ENCODE assay signal across 11 cellular contexts in genomic region chr3:165805834-165806561, GRCh38. TPM values are rescaled to one million over a fixed set of nuclear protein-coding genes. Genes with fewer than 3 reads are reported as not detected.
A peak's percentile ranks its signal among the peaks of the same experiment; 100 is the strongest.
DNase-seq lines count a peak whose midpoint lies in the region; ATAC-seq and TF ChIP-seq lines count a peak whose summit lies in the region.
"Had no signal": no experiment of that assay in that cellular context is flagged by ENCODE, and none has a peak within 500 bp of the region (broad histone marks: within the 10 kb centered on the region; RNA-seq: fewer than 3 reads in every experiment).

No MANE protein-coding gene starts in this region.

- H3K9ac ChIP-seq in smooth muscle cell (ENCODE audit: low read depth): no peak overlapping the region

- no peaks in the 10 kb centered on the region for H3F3A ChIP-seq in smooth muscle cell (ENCODE audit: low read depth)

- peaks cover 9% of the 10 kb centered on the region for H3K9me3 Mint-ChIP-seq in T-helper 2 cell treated with Interferon-gamma antibody and Interleukin-4, amounts not matched to agents 5 μg/mL and 100 μg/mL, for 36 hours
- H3K9me3 Mint-ChIP-seq: H9 had no signal

- no peaks in the 10 kb centered on the region for H3K79me2 ChIP-seq in smooth muscle cell (ENCODE audit: low read depth)

- DNase-seq in ACHN (peak; percentile 65), body of pancreas (no peak), kidney glomerular epithelial cell (lab: John Stamatoyannopoulos, UW) (no peak), NCI-H510A (lab: John Stamatoyannopoulos, UW) (no peak), smooth muscle cell (lab: John Stamatoyannopoulos, UW; ENCODE audit: unreplicated experiment) (no peak)
- no peak for DNase-seq in T-helper 2 cell treated with Interferon-gamma antibody and Interleukin-4, amounts not matched to agents 5 μg/mL and 100 μg/mL, for 36 hours (ENCODE audit: low spot score)
- DNase-seq: activated T-cell treated with anti-CD3 and anti-CD28 coated beads, Interleukin-2, amount 50 U/mL, for 1 hour; H9 had no signal

- peak; percentile 78 for ATAC-seq in GM19463 (IDR thresholded peaks at IDR 0.05; ENCODE audit: unreplicated experiment)
- ATAC-seq in HG03135 (IDR thresholded peaks at IDR 0.05; ENCODE audit: unreplicated experiment): peak; percentile 65
- peak; percentile 74 for ATAC-seq in body of pancreas

- no peak for TF ChIP-seq CTCF in body of pancreas (IDR thresholded peaks at IDR 0.05)
- no peak for TF ChIP-seq CTCF in smooth muscle cell (IDR thresholded peaks at IDR 0.05; ENCODE audit: borderline replicate concordance, insufficient read depth, poor library complexity, severe bottlenecking)

- no peak overlapping the region for H3K4me2 ChIP-seq in smooth muscle cell

- WGBS in body of pancreas, 2 donors: 48 to 58% methylated on average over 5 of the region's 5 CpGs
- WGBS in smooth muscle cell (ENCODE audit: low lambda C conversion rate): 87% methylated on average over 5 of the region's 5 CpGs

- no peaks in the 10 kb centered on the region for H3K4me1 Mint-ChIP-seq in T-helper 2 cell treated with Interferon-gamma antibody and Interleukin-4, amounts not matched to agents 5 μg/mL and 100 μg/mL, for 36 hours (ENCODE audit: low read depth)
- H3K4me1 Mint-ChIP-seq: H9 had no signal

- H2AFZ ChIP-seq in smooth muscle cell (ENCODE audit: low read depth): no peak overlapping the region

- no peaks in the 10 kb centered on the region for H3K9me3 ChIP-seq in body of pancreas
- H3K9me3 ChIP-seq in smooth muscle cell (replicated peaks; ENCODE audit: low read depth): no peaks in the 10 kb centered on the region

- no peak overlapping the region for H3K4me3 Mint-ChIP-seq in T-helper 2 cell treated with Interferon-gamma antibody and Interleukin-4, amounts not matched to agents 5 μg/mL and 100 μg/mL, for 36 hours
- H3K4me3 Mint-ChIP-seq: H9 had no signal

- no peak for TF ChIP-seq POLR2A in body of pancreas (IDR thresholded peaks at IDR 0.05)

- H3K36me3 Mint-ChIP-seq in T-helper 2 cell treated with Interferon-gamma antibody and Interleukin-4, amounts not matched to agents 5 μg/mL and 100 μg/mL, for 36 hours (ENCODE audit: low read depth): no peaks in the 10 kb centered on the region

- intact Hi-C loops in body of pancreas (cut with DNase I): no loop called here

- H3K36me3 ChIP-seq in body of pancreas (replicated peaks in 1 of 2; ENCODE audit: insufficient read depth in 1 of 2, low read depth in 2 of 2) (no peaks in the 10 kb centered on the region), smooth muscle cell (ENCODE audit: low read depth) (no peaks in the 10 kb centered on the region)

- H3K27me3 ChIP-seq in body of pancreas: no peaks in the 10 kb centered on the region
- H3K27me3 ChIP-seq in smooth muscle cell (ENCODE audit: low read depth): no peaks in the 10 kb centered on the region

- no peaks in the 10 kb centered on the region for H3K4me1 ChIP-seq in body of pancreas
- no peaks in the 10 kb centered on the region for H3K4me1 ChIP-seq in smooth muscle cell (ENCODE audit: low read depth)

- in situ Hi-C loops in ACHN (cut with HindIII; ENCODE audit: low pct_ligation_motif_present, low pct_unique_long_range_greater_than_20kb, low sequenced_read_pairs): no loop called here

- H3K4me3 ChIP-seq in body of pancreas: peak overlapping the region in 1 of 2 donors; percentile 14
- no peak overlapping the region for H3K4me3 ChIP-seq in smooth muscle cell

- H3K27me3 Mint-ChIP-seq in T-helper 2 cell treated with Interferon-gamma antibody and Interleukin-4, amounts not matched to agents 5 μg/mL and 100 μg/mL, for 36 hours (ENCODE audit: low read depth): no peaks in the 10 kb centered on the region

- no peaks in the 10 kb centered on the region for H4K20me1 ChIP-seq in smooth muscle cell (ENCODE audit: low read depth)

- no peak overlapping the region for H3K27ac Mint-ChIP-seq in T-helper 2 cell treated with Interferon-gamma antibody and Interleukin-4, amounts not matched to agents 5 μg/mL and 100 μg/mL, for 36 hours
- H3K27ac Mint-ChIP-seq: H9 had no signal

- H3K27ac ChIP-seq in body of pancreas (peak overlapping the region in 1 of 4 donors; percentile 63), smooth muscle cell (ENCODE audit: low read depth) (no peak overlapping the region)

RNA-seq across cellular contexts. Expression of gene BCHE, which starts 31.2 kb away (rescaled TPM):
- total RNA-seq in body of pancreas: 1 to 10 TPM in 1 of 2 donors, under 1 TPM in 1; 0.52 to 4.0 TPM
- total RNA-seq in smooth muscle cell: 0.27 TPM in 1 of 2 replicates, not detected in the other
- polyA plus RNA-seq in smooth muscle cell: 0.22 TPM in 1 of 2 replicates, not detected in the other
- polyA plus RNA-seq: BJ had no signal
